In genomic region chr1:161177112-161177935, GRCh38 we compare ENCODE assay signal across 1 cellular context.
TF ChIP-seq lines count a peak whose summit lies in the region.

B4GALT3 (minus strand) TSS chr1:161177507; CDS start chr1:161176060, 1,447 bp downstream.

TF ChIP-seq in GM23338, 12 proteins besides CTCF, POLR2A, EP300 and RAD21 (continued from another document):
- TF ChIP-seq ZNF462 (CRISPR knock-in tag; IDR thresholded peaks at IDR 0.05) (no peak), ZNF331 (CRISPR knock-in tag; IDR thresholded peaks at IDR 0.05; ENCODE audit: low read depth) (no peak)
TF ChIP-seq in GM23338: peak in this region for 3.
